Comparison of ENCODE assay signal across 9 cellular contexts in genomic region chr16:50267151-50267631, GRCh38. TPM values are rescaled to one million over a fixed set of nuclear protein-coding genes. Genes with fewer than 3 reads are reported as not detected.
DNase-seq lines count a peak whose midpoint lies in the region; ATAC-seq and TF ChIP-seq lines count a peak whose summit lies in the region.
"Had no signal": no experiment of that assay in that cellular context is flagged by ENCODE, and none has a peak within 500 bp of the region (broad histone marks: within the 10 kb centered on the region; RNA-seq: fewer than 3 reads in every experiment).

No MANE protein-coding gene starts in this region.

- H3K27me3 ChIP-seq in esophagus muscularis mucosa (no peaks in the 10 kb centered on the region), smooth muscle cell (ENCODE audit: low read depth) (no peaks in the 10 kb centered on the region), gastroesophageal sphincter (no peaks in the 10 kb centered on the region)

- no peaks in the 10 kb centered on the region for H3F3A ChIP-seq in smooth muscle cell (ENCODE audit: low read depth)

- CTCF ChIA-PET in RWPE1 (lab: Yijun Ruan, JAX) = interaction anchor here (0.6 kb wide), 1 partner anchor 53 kb away, joined by 3 read pairs; no protein-coding TSS in a partner anchor

- H3K36me3 ChIP-seq in esophagus muscularis mucosa (no peaks in the 10 kb centered on the region), smooth muscle cell (ENCODE audit: low read depth) (no peaks in the 10 kb centered on the region), gastroesophageal sphincter (no peaks in the 10 kb centered on the region)

- DNase-seq in DMS53 (lab: John Stamatoyannopoulos, UW) (peak; percentile 37), DMS53 treated with DMSO at 0.1 percent for 48 hours (lab: John Stamatoyannopoulos, UW; ENCODE audit: unreplicated experiment) (no peak), RWPE1 (ENCODE audit: low spot score) (no peak), esophagus muscularis mucosa (ENCODE audit: extremely low spot score) (no peak), smooth muscle cell (lab: John Stamatoyannopoulos, UW; ENCODE audit: unreplicated experiment) (no peak), cerebellar nuclear complex (lab: John Stamatoyannopoulos, UW) (no peak)

- no peak for TF ChIP-seq POLR2A in esophagus muscularis mucosa (IDR thresholded peaks at IDR 0.05; ENCODE audit: low read depth)
- TF ChIP-seq POLR2A in gastroesophageal sphincter (IDR thresholded peaks at IDR 0.05) = no peak

- POLR2A ChIA-PET in RWPE1 (lab: Yijun Ruan, JAX; ENCODE audit: low non-redundant PET) = no interaction called here

- H2AFZ ChIP-seq in smooth muscle cell (ENCODE audit: low read depth) = no peak overlapping the region

- ATAC-seq in HG03520 (IDR thresholded peaks at IDR 0.05; ENCODE audit: unreplicated experiment) = no peak
- ATAC-seq in gastroesophageal sphincter = no peak

- WGBS in esophagus muscularis mucosa = 88% methylated on average over 8 of the region's 8 CpGs
- WGBS in smooth muscle cell (ENCODE audit: low lambda C conversion rate) = 86% methylated on average over 7 of the region's 8 CpGs
- WGBS in gastroesophageal sphincter (ENCODE audit: low coverage in 1 of 2), 2 donors = 92 to 94% methylated on average over 2 to 5 of the region's 8 CpGs

- H3K4me1 ChIP-seq in esophagus muscularis mucosa (peaks cover 3 to 32% (median 19%) of the 10 kb centered on the region in 4 donors), smooth muscle cell (ENCODE audit: low read depth) (peaks cover 10% of the 10 kb centered on the region), gastroesophageal sphincter (peaks cover 0 to 30% (median 4%) of the 10 kb centered on the region in 3 donors)

- H3K4me2 ChIP-seq in smooth muscle cell = peak overlapping the region; percentile 83

- TF ChIP-seq CTCF in RWPE1 (conservative IDR thresholded peaks at IDR 0.05; ENCODE audit: low read depth) = no peak
- TF ChIP-seq CTCF in esophagus muscularis mucosa (IDR thresholded peaks at IDR 0.05) = no peak
- TF ChIP-seq CTCF in smooth muscle cell (IDR thresholded peaks at IDR 0.05; ENCODE audit: borderline replicate concordance, insufficient read depth, poor library complexity, severe bottlenecking) = no peak
- no peak for TF ChIP-seq CTCF in gastroesophageal sphincter (IDR thresholded peaks at IDR 0.05)

- H3K9me3 ChIP-seq in esophagus muscularis mucosa (no peaks in the 10 kb centered on the region), smooth muscle cell (replicated peaks; ENCODE audit: low read depth) (no peaks in the 10 kb centered on the region), gastroesophageal sphincter (no peaks in the 10 kb centered on the region)

- H3K27ac ChIP-seq in RWPE1 (peak overlapping the region; percentile 73), esophagus muscularis mucosa (replicated peaks in 1 of 4) (peak overlapping the region in 3 of 4 donors; percentile 35 to 62 (median 40)), smooth muscle cell (ENCODE audit: low read depth) (peak overlapping the region; percentile 93), gastroesophageal sphincter (peak overlapping the region in 2 of 4 donors; percentile 54 to 65)
- H3K27ac ChIP-seq: 22Rv1 had no signal

- TF ChIP-seq EP300 in esophagus muscularis mucosa (IDR thresholded peaks at IDR 0.05) = no peak
- no peak for TF ChIP-seq EP300 in gastroesophageal sphincter (IDR thresholded peaks at IDR 0.05)

- H3K4me3 ChIP-seq in esophagus muscularis mucosa (peak overlapping the region in 3 of 4 donors; percentile 38 to 51 (median 40)), smooth muscle cell (peak overlapping the region; percentile 36), gastroesophageal sphincter (peak overlapping the region in 1 of 2 donors; percentile 44)

- H4K20me1 ChIP-seq in smooth muscle cell (ENCODE audit: low read depth) = peaks cover 25% of the 10 kb centered on the region

- H3K79me2 ChIP-seq in smooth muscle cell (ENCODE audit: low read depth) = peaks cover 14% of the 10 kb centered on the region

- H3K9ac ChIP-seq in smooth muscle cell (ENCODE audit: low read depth) = peak overlapping the region; percentile 79

- intact Hi-C loops in esophagus muscularis mucosa (cut with DNase I) = no loop called here

RNA-seq across cellular contexts. Expression of gene ADCY7, which starts 0.8 kb away (rescaled TPM):
- total RNA-seq in esophagus muscularis mucosa (10 to 100 TPM; 12.3 to 17.4 (median 15.6) TPM), smooth muscle cell (31.6 and 37.1 TPM in 2 replicates), gastroesophageal sphincter (10 to 100 TPM; 12.7 to 23.5 (median 19.3) TPM)
- polyA plus RNA-seq in smooth muscle cell = 28.1 and 30.7 TPM in 2 replicates
